8 cellular contexts compared by ENCODE assay signal in the genomic region with DNA sequence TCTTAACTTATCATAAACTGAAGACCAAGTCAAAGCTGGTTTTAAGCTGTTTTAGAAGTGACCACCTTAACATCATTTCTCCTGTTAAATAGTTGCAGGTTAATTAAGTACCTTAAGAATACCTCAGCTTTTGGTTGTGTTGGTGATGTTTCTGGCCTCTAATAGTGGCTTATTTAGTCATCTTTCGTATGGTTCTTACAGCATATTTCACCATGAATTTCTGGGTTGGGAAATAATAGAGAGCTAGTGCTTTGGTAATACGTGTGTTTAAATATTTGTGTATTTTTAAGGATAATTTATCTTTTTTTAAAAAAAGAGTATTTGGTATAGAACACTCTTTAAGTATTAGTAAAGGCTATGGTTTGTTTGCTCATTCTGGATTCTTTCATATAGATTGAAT. TPM values are rescaled to one million over a fixed set of nuclear protein-coding genes. Genes with fewer than 3 reads are reported as not detected.
DNase-seq lines count a peak whose midpoint lies in the region; ATAC-seq and TF ChIP-seq lines count a peak whose summit lies in the region.

No MANE protein-coding gene starts in this region.

- ATAC-seq in T-helper 17 cell (no peak), HG02798 (IDR thresholded peaks at IDR 0.05; ENCODE audit: poor library complexity, unreplicated experiment) (no peak)

- WGBS in GM23248 (ENCODE audit: low coverage in 1 of 2, low lambda C conversion rate in 2 of 2, missing lambda C conversion rate in 2 of 2), 2 experiments: 87 to 90% methylated on average over 2 of the region's 2 CpGs

- H3F3A ChIP-seq in GM23248 (ENCODE audit: insufficient read depth): peaks cover 36% of the 10 kb centered on the region

- peaks cover 66% of the 10 kb centered on the region for H3K79me2 ChIP-seq in GM23248 (ENCODE audit: insufficient read depth)

- H3K9me3 ChIP-seq in GM23248 (ENCODE audit: low read depth): no peaks in the 10 kb centered on the region
- no peaks in the 10 kb centered on the region for H3K9me3 ChIP-seq in T-helper 17 cell (ENCODE audit: control insufficient read depth, low read length, poor library complexity, severe bottlenecking)

- H3K9ac ChIP-seq in GM23248: peak overlapping the region; percentile 83

- H3K27ac Mint-ChIP-seq in T-helper 17 cell: peak overlapping the region; percentile 100

- H3K27me3 Mint-ChIP-seq in T-helper 17 cell: no peaks in the 10 kb centered on the region

- H3K4me1 ChIP-seq in GM23248 (ENCODE audit: insufficient read depth): peaks cover 46% of the 10 kb centered on the region

- no peak overlapping the region for H2AFZ ChIP-seq in GM23248

- peak overlapping the region; percentile 41 for H3K27ac ChIP-seq in GM23248
- H3K27ac ChIP-seq in skin epidermis: peak overlapping the region in 10 of 21 experiments; percentile 26 to 95 (median 91)

- H3K4me2 ChIP-seq in GM23248 (ENCODE audit: unreplicated experiment): peak overlapping the region; percentile 85

- no peak for TF ChIP-seq CTCF in fibroblast of mammary gland (conservative IDR thresholded peaks at IDR 0.05; ENCODE audit: control insufficient read depth, insufficient read depth, low read depth, low read length)

- DNase-seq in GM23248 (no peak), T-helper 17 cell (no peak), fibroblast of mammary gland (ENCODE audit: low read depth) (no peak), A172 (ENCODE audit: low spot score) (no peak), hypothalamus (lab: John Stamatoyannopoulos, UW) (no peak)
- DNase-seq in activated CD4-positive, alpha-beta T cell treated with anti-CD3 and anti-CD28 coated beads for 1 hour: no peak

- no peaks in the 10 kb centered on the region for H4K20me1 ChIP-seq in GM23248 (ENCODE audit: insufficient read depth)

- H3K4me1 Mint-ChIP-seq in T-helper 17 cell: peaks cover 59% of the 10 kb centered on the region

- H3K36me3 ChIP-seq in GM23248 (ENCODE audit: low read depth): no peaks in the 10 kb centered on the region

- H3K4me3 Mint-ChIP-seq in T-helper 17 cell: peak overlapping the region; percentile 100

- no peaks in the 10 kb centered on the region for H3K27me3 ChIP-seq in GM23248 (replicated peaks; ENCODE audit: insufficient read depth)

- in situ Hi-C loops in GM23248 (cut with MboI): no loop called here

- H3K36me3 Mint-ChIP-seq in T-helper 17 cell (ENCODE audit: low read depth): peaks cover 9% of the 10 kb centered on the region

- H3K4me3 ChIP-seq in GM23248 (peak overlapping the region; percentile 86), fibroblast of mammary gland (ENCODE audit: control insufficient read depth, low read depth, low read length) (peak overlapping the region; percentile 87), skin epidermis (peak overlapping the region in 6 of 7 experiments; percentile 65 to 93 (median 86))

- no peaks in the 10 kb centered on the region for H3K9me2 ChIP-seq in GM23248 (ENCODE audit: insufficient read depth)

RNA-seq across cellular contexts. Expression of a gene that starts 1.6 kb away (rescaled TPM):
- total RNA-seq in GM23248 (2014; rRNA removed; shearing (Covaris generic)): 54.3 and 54.6 TPM in 2 replicates
- 37.8 and 43.6 TPM in 2 replicates for polyA plus RNA-seq in GM23248 (2016; fragmentation: Nextera tagmentation; extraction: Ambion mirVana)
- 100 to 1,000 TPM in 1 of 2 donors, 10 to 100 TPM in 1; 78.1 to 108 TPM for total RNA-seq in T-helper 17 cell
- total RNA-seq in A172 (2014; rRNA removed; shearing (Covaris generic)): 18.2 and 20.5 TPM in 2 replicates

RNA-seq across cellular contexts. Expression of a gene that starts 33.7 kb away (rescaled TPM):
- 110 and 151 TPM in 2 replicates for total RNA-seq in GM23248 (2014; rRNA removed; shearing (Covaris generic))
- polyA plus RNA-seq in GM23248 (2016; fragmentation: Nextera tagmentation; extraction: Ambion mirVana): 1,175 and 1,181 TPM in 2 replicates
- 10 to 100 TPM; 49.8 to 64.2 TPM for total RNA-seq in T-helper 17 cell
- 111 and 135 TPM in 2 replicates for total RNA-seq in A172 (2014; rRNA removed; shearing (Covaris generic))
